Comparison of ENCODE assay signal across 8 cellular contexts in genomic region chr14:93206793-93207467, GRCh38. TPM values are rescaled to one million over a fixed set of nuclear protein-coding genes. Genes with fewer than 3 reads are reported as not detected.
DNase-seq lines count a peak whose midpoint lies in the region; ATAC-seq and TF ChIP-seq lines count a peak whose summit lies in the region.

Gene GON7 (minus strand): TSS chr14:93207065. CDS start chr14:93207037, 28 bp downstream.
Gene UBR7 (plus strand): TSS chr14:93207256. CDS start chr14:93207292, 36 bp downstream.

- H3K36me3 ChIP-seq in left ventricle myocardium inferior (peaks cover 19% of the 10 kb centered on the region), prostate gland (no peaks in the 10 kb centered on the region), urinary bladder (ENCODE audit: insufficient read depth) (no peaks in the 10 kb centered on the region)

- H3K27ac Mint-ChIP-seq in T-helper 17 cell: peak within 1 kb of the TSS; percentile 98

- DNase-seq in NCI-H1694 treated with DMSO at 0.1 percent for 48 hours (lab: John Stamatoyannopoulos, UW) (peak; percentile 99), T-helper 17 cell (peak; percentile 75 to 86 (median 81)), amygdala (lab: John Stamatoyannopoulos, UW) (peak; percentile 44 to 97 (median 93)), left ventricle myocardium inferior (peak; percentile 94), prostate gland (ENCODE audit: low spot score) (peak; percentile 96)

- H3K9me3 ChIP-seq in T-helper 17 cell (ENCODE audit: control insufficient read depth, low read length, poor library complexity, severe bottlenecking) (no peaks in the 10 kb centered on the region), left ventricle myocardium inferior (replicated peaks) (no peaks in the 10 kb centered on the region), prostate gland (no peaks in the 10 kb centered on the region)

- H3K27ac ChIP-seq in left ventricle myocardium inferior (replicated peaks): peak within 1 kb of the TSS; percentile 93
- peak within 1 kb of the TSS; percentile 69 to 75 for H3K27ac ChIP-seq in prostate gland
- H3K27ac ChIP-seq in urinary bladder (ENCODE audit: low read depth): peak within 1 kb of the TSS; percentile 82

- intact Hi-C loops in left ventricle myocardium inferior (cut with micrococcal nuclease) (no loop called here), prostate gland (cut with DNase I) (loop anchor here (5.0 kb wide), 1 partner anchor 125 kb away; the partner anchor contains the start of gene BTBD7)

- ATAC-seq in HG02885 (IDR thresholded peaks at IDR 0.05; ENCODE audit: poor library complexity, unreplicated experiment) (peak; percentile 86), T-helper 17 cell (peak; percentile 98)

- TF ChIP-seq POLR2A in GM15510 (IDR thresholded peaks at IDR 0.05; ENCODE audit: borderline replicate concordance, extremely low read depth, insufficient read length) (peak; percentile 85), prostate gland (IDR thresholded peaks at IDR 0.05) (peak; percentile 56)

- H3K4me1 Mint-ChIP-seq in T-helper 17 cell: peaks cover 24% of the 10 kb centered on the region

- H3K4me3 ChIP-seq in left ventricle myocardium inferior (peak within 1 kb of the TSS; percentile 98), prostate gland (peak within 1 kb of the TSS; percentile 69 to 70), urinary bladder (ENCODE audit: low read depth, low read length) (peak within 1 kb of the TSS; percentile 79)

- H3K27me3 ChIP-seq in left ventricle myocardium inferior (ENCODE audit: low read depth) (no peaks in the 10 kb centered on the region), prostate gland (replicated peaks; ENCODE audit: insufficient read depth) (no peaks in the 10 kb centered on the region)

- H3K4me1 ChIP-seq in left ventricle myocardium inferior: peaks cover 56% of the 10 kb centered on the region
- H3K4me1 ChIP-seq in prostate gland (replicated peaks): no peaks in the 10 kb centered on the region
- no peaks in the 10 kb centered on the region for H3K4me1 ChIP-seq in urinary bladder (ENCODE audit: insufficient read depth)

- H3K27me3 Mint-ChIP-seq in T-helper 17 cell: no peaks in the 10 kb centered on the region

- H3K4me3 Mint-ChIP-seq in T-helper 17 cell: peak within 1 kb of the TSS; percentile 97

- WGBS in prostate gland: under 1% methylated on average over 62 of the region's 65 CpGs
- under 1% methylated on average over 65 of the region's 65 CpGs for WGBS in urinary bladder

- TF ChIP-seq CTCF in left ventricle myocardium inferior (IDR thresholded peaks at IDR 0.05; ENCODE audit: borderline replicate concordance) (peak; percentile 47), prostate gland (IDR thresholded peaks at IDR 0.05) (peak in 3 of 4 experiments; percentile 25 to 51 (median 48))

- peaks cover 3% of the 10 kb centered on the region for H3K36me3 Mint-ChIP-seq in T-helper 17 cell (ENCODE audit: low read depth)

RNA-seq across cellular contexts. Expression of gene GON7, which starts in this region (rescaled TPM):
- total RNA-seq in T-helper 17 cell: 1 to 10 TPM; 3.1 to 6.7 TPM
- total RNA-seq in left ventricle myocardium inferior: 19.0 TPM
- 10 to 100 TPM in 1 of 2 donors, 1 to 10 TPM in 1; 8.7 to 17.4 TPM for total RNA-seq in prostate gland
- total RNA-seq in urinary bladder: 16.2 TPM
- 13.0 TPM for polyA plus RNA-seq in urinary bladder

RNA-seq across cellular contexts. Expression of gene UBR7, which starts in this region (rescaled TPM):
- total RNA-seq in T-helper 17 cell (10 to 100 TPM; 12.9 to 14.6 TPM), left ventricle myocardium inferior (18.3 TPM), prostate gland (10 to 100 TPM; 22.4 to 26.2 TPM), urinary bladder (28.2 TPM)
- 19.5 TPM for polyA plus RNA-seq in urinary bladder

Comparison
In these comparisons a context has a peak if more than half of its experiments do, and no peak if none do; other contexts are left out.
1. Peak in every context shown above with its lines: DNase-seq, ATAC-seq, H3K4me3 ChIP-seq and H3K27ac ChIP-seq.